Comparison of ENCODE assay signal across 12 cellular contexts in the genomic region with DNA sequence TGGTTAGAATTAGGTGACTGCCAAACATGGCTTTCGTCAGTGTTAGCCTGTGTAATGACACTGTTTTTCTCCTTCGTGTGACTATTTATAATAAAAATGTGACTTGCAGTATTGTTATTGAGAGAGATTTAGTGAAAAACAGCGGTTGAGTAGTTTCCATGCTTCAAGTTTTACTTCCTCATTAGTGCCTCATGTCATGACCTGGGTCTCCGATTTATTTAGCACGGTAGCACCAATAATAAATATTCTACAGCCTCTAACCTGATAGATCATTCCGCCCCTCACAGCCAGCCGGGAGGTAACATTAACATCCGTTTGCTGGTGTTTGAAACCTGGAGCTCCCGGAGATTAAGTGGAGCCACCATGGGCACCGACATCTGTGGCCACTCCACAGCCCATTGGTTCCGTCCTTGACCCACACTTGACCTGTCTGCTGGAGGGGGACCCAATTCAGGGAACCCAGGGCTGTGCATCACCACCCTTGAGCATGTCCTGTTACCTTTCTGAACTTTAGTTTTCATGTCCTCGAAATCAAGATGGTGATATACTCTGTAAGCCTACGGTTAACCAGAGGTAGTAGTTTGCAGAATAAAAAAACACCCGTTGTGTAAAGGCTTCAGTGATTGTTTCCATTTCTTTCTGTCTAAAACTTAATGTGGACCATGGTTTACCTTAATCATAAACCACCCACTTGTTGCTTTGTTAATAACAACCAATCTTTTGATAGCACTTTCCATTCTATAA.
DNase-seq lines count a peak whose midpoint lies in the region; ATAC-seq lines count a peak whose summit lies in the region.
"Had no signal": no experiment of that assay in that cellular context is flagged by ENCODE, and none has a peak within 500 bp of the region (broad histone marks: within the 10 kb centered on the region; RNA-seq: fewer than 3 reads in every experiment).

No MANE protein-coding gene starts in this region.

- CTCF ChIA-PET in T-cell (lab: Charles Lee), result no interaction called here
- CTCF ChIA-PET in naive thymus-derived CD4-positive, alpha-beta T cell (lab: Charles Lee), result no interaction called here

- no peak overlapping the region for H3K4me3 ChIP-seq in naive thymus-derived CD4-positive, alpha-beta T cell (ENCODE audit: low read length)
- H3K4me3 ChIP-seq: adrenal gland had no signal

- H3K36me3 ChIP-seq in naive thymus-derived CD4-positive, alpha-beta T cell (ENCODE audit: control insufficient read depth in 2 of 3, insufficient read depth in 3 of 3, low read length in 3 of 3), result peaks cover 0 to 3% (median 0%) of the 10 kb centered on the region in 3 experiments
- H3K36me3 ChIP-seq: adrenal gland had no signal

- POLR2A ChIA-PET in T-cell (lab: Charles Lee), result no interaction called here
- POLR2A ChIA-PET in naive thymus-derived CD4-positive, alpha-beta T cell (lab: Charles Lee), result no interaction called here

- H3K9me3 Mint-ChIP-seq in T-cell, result peaks cover 0 to 2% (median 0%) of the 10 kb centered on the region in 3 donors
- peaks cover 0 to 2% (median 0%) of the 10 kb centered on the region in 11 donors for H3K9me3 Mint-ChIP-seq in naive thymus-derived CD4-positive, alpha-beta T cell
- no peaks in the 10 kb centered on the region for H3K9me3 Mint-ChIP-seq in T-helper 2 cell treated with Interferon-gamma antibody and Interleukin-4, amounts not matched to agents 5 μg/mL and 100 μg/mL, for 36 hours

- intact Hi-C loops in naive thymus-derived CD4-positive, alpha-beta T cell (cut with micrococcal nuclease), result no loop called here

- no peak overlapping the region for H3K4me3 Mint-ChIP-seq in T-cell
- H3K4me3 Mint-ChIP-seq in naive thymus-derived CD4-positive, alpha-beta T cell, result no peak overlapping the region
- H3K4me3 Mint-ChIP-seq in T-helper 2 cell treated with Interferon-gamma antibody and Interleukin-4, amounts not matched to agents 5 μg/mL and 100 μg/mL, for 36 hours, result no peak overlapping the region
- H3K4me3 Mint-ChIP-seq: activated CD4-positive, alpha-beta T cell treated with anti-CD3 and anti-CD28 coated beads for 36 hours had no signal

- peak; percentile 72 for DNase-seq in germinal center (ENCODE audit: low spot score)
- no peak for DNase-seq in T-cell
- DNase-seq in H4 (ENCODE audit: low spot score), result no peak
- no peak for DNase-seq in naive thymus-derived CD4-positive, alpha-beta T cell
- DNase-seq in T-helper 2 cell treated with Interferon-gamma antibody and Interleukin-4, amounts not matched to agents 5 μg/mL and 100 μg/mL, for 36 hours (ENCODE audit: low spot score), result no peak
- DNase-seq: activated CD4-positive, alpha-beta T cell treated with anti-CD3 and anti-CD28 coated beads for 36 hours; adrenal gland; DMS 273 treated with DMSO at 0.1 percent for 48 hours; H7 had no signal

- no peaks in the 10 kb centered on the region for H3K27me3 ChIP-seq in naive thymus-derived CD4-positive, alpha-beta T cell (ENCODE audit: control insufficient read depth in 2 of 2, insufficient read depth in 2 of 2, low read length in 2 of 2)
- H3K27me3 ChIP-seq: adrenal gland had no signal

- peaks cover 56% of the 10 kb centered on the region for H3K36me3 Mint-ChIP-seq in T-cell
- H3K36me3 Mint-ChIP-seq in naive thymus-derived CD4-positive, alpha-beta T cell, result peaks cover 2 to 44% (median 15%) of the 10 kb centered on the region in 5 donors
- H3K36me3 Mint-ChIP-seq in T-helper 2 cell treated with Interferon-gamma antibody and Interleukin-4, amounts not matched to agents 5 μg/mL and 100 μg/mL, for 36 hours (ENCODE audit: low read depth), result peaks cover 3% of the 10 kb centered on the region

- H3K27ac Mint-ChIP-seq in T-cell, result no peak overlapping the region
- H3K27ac Mint-ChIP-seq in naive thymus-derived CD4-positive, alpha-beta T cell, result no peak overlapping the region
- no peak overlapping the region for H3K27ac Mint-ChIP-seq in T-helper 2 cell treated with Interferon-gamma antibody and Interleukin-4, amounts not matched to agents 5 μg/mL and 100 μg/mL, for 36 hours
- H3K27ac Mint-ChIP-seq: activated CD4-positive, alpha-beta T cell treated with anti-CD3 and anti-CD28 coated beads for 36 hours had no signal

- H3K4me1 ChIP-seq in naive thymus-derived CD4-positive, alpha-beta T cell (ENCODE audit: control insufficient read depth in 2 of 2, insufficient read depth in 2 of 2, low read length in 2 of 2), result no peaks in the 10 kb centered on the region

- peaks cover 8 to 19% (median 17%) of the 10 kb centered on the region in 3 donors for H3K4me1 Mint-ChIP-seq in T-cell
- H3K4me1 Mint-ChIP-seq in naive thymus-derived CD4-positive, alpha-beta T cell, result peaks cover 0 to 18% (median 9%) of the 10 kb centered on the region in 7 donors
- no peaks in the 10 kb centered on the region for H3K4me1 Mint-ChIP-seq in T-helper 2 cell treated with Interferon-gamma antibody and Interleukin-4, amounts not matched to agents 5 μg/mL and 100 μg/mL, for 36 hours (ENCODE audit: low read depth)

- H3K9me3 ChIP-seq in naive thymus-derived CD4-positive, alpha-beta T cell (ENCODE audit: control insufficient read depth in 2 of 3, low read length in 3 of 3), result no peaks in the 10 kb centered on the region
- H3K9me3 ChIP-seq: adrenal gland had no signal

- ATAC-seq in GM18861 (IDR thresholded peaks at IDR 0.05; ENCODE audit: unreplicated experiment) (peak; percentile 75), GM21619 (IDR thresholded peaks at IDR 0.05; ENCODE audit: unreplicated experiment) (peak; percentile 63), HG03439 (IDR thresholded peaks at IDR 0.05; ENCODE audit: unreplicated experiment) (peak; percentile 61), T-cell (replicated peaks in 1 of 4) (no peak)
- ATAC-seq in naive thymus-derived CD4-positive, alpha-beta T cell, result no peak
- ATAC-seq: activated CD4-positive, alpha-beta T cell treated with anti-CD3 and anti-CD28 coated beads for 36 hours had no signal

- H3K27me3 Mint-ChIP-seq in T-cell, result no peaks in the 10 kb centered on the region
- no peaks in the 10 kb centered on the region for H3K27me3 Mint-ChIP-seq in naive thymus-derived CD4-positive, alpha-beta T cell
- no peaks in the 10 kb centered on the region for H3K27me3 Mint-ChIP-seq in T-helper 2 cell treated with Interferon-gamma antibody and Interleukin-4, amounts not matched to agents 5 μg/mL and 100 μg/mL, for 36 hours (ENCODE audit: low read depth)
- H3K27me3 Mint-ChIP-seq: activated CD4-positive, alpha-beta T cell treated with anti-CD3 and anti-CD28 coated beads for 36 hours had no signal

- H3K27ac ChIP-seq in naive thymus-derived CD4-positive, alpha-beta T cell (ENCODE audit: low read depth, low read length), result no peak overlapping the region
- H3K27ac ChIP-seq: adrenal gland had no signal

Comparison
In these comparisons a context has a peak if more than half of its experiments do, and no peak if none do; other contexts are left out.
1. ATAC-seq: peak in GM18861 (single experiment), GM21619 (single experiment) and HG03439 (single experiment); none in T-cell (0 of 4) and naive thymus-derived CD4-positive, alpha-beta T cell (single experiment).